In the genomic region with DNA sequence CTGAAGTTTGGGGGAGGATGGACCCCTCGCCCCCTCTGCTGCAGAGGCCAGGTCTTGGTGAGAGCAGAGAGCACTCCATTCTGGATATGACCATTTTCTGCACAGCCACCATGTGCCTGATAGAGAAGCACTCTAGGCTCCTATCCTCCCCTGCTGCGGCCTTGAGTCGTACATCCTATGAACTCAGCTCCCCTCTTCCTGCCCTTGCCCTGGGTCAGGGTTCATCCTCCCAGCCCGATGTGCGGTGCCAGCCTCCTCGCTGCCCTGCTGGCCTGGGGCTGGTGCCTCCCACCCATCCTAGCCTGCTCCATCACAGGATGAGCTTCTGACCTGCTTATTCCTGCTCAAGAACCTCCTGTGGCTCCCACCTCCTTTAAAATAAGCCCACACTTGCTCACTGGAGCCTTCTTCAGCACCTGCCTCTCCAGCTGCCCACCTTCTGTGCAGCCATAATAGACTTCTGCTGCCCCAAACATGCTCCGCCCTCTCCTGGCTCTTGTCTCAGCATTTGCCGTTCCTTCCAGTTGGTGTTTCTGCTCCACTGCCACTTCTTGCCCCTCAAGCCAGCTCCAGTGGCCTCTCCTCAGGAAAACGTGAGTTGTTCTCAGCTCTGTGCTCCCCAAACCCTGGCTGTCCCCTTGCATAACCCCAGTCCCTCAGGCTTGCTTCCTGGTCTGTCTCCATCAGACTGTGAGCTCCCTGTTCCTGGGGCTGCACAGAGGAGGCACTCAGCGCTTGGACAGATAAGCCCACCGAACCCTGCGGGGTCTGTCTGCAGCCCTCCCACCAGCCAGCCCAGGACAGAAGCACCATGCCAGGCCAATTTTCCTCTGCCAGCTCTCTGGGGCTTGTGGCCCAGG, we compare ENCODE assay signal across 1 cellular context.
TF ChIP-seq lines count a peak whose summit lies in the region.

No MANE protein-coding gene starts in this region.

TF ChIP-seq in GM23338, 12 proteins besides CTCF, POLR2A, EP300 and RAD21 (continued from another document):
- TF ChIP-seq ZNF462 (CRISPR knock-in tag; IDR thresholded peaks at IDR 0.05) = no peak
- TF ChIP-seq EZH2phosphoT487 (IDR thresholded peaks at IDR 0.05; ENCODE audit: unreplicated experiment) = no peak
- no peak for TF ChIP-seq NANOG (IDR thresholded peaks at IDR 0.05; ENCODE audit: borderline replicate concordance)
- no peak for TF ChIP-seq STAT1 (IDR thresholded peaks at IDR 0.05; ENCODE audit: unreplicated experiment)
- TF ChIP-seq JUNB (IDR thresholded peaks at IDR 0.05; ENCODE audit: unreplicated experiment) = no peak
- no peak for TF ChIP-seq REST (IDR thresholded peaks at IDR 0.05; ENCODE audit: unreplicated experiment)
- TF ChIP-seq ZNF331 (CRISPR knock-in tag; IDR thresholded peaks at IDR 0.05; ENCODE audit: low read depth) = no peak
